ENCODE assay signal across 7 cellular contexts in genomic region chr4:145481164-145481941, GRCh38. TPM values are rescaled to one million over a fixed set of nuclear protein-coding genes. Genes with fewer than 3 reads are reported as not detected.
A peak's percentile ranks its signal among the peaks of the same experiment; 100 is the strongest.
DNase-seq lines count a peak whose midpoint lies in the region; FAIRE-seq and TF ChIP-seq lines count a peak whose summit lies in the region.

SMAD1 (plus strand) TSS chr4:145481853; CDS start chr4:145514614, 32,761 bp downstream.

- H3K36me3 Mint-ChIP-seq in HFFc6 (ENCODE audit: low read depth) = no peaks in the 10 kb centered on the region

- intact Hi-C loops in colonic mucosa (cut with DNase I) = loop anchor here (5.0 kb wide), 1 partner anchor 61 kb away; no protein-coding TSS in a partner anchor

- TF ChIP-seq CTCF in HFFc6 (IDR thresholded peaks at IDR 0.05) (no peak), colonic mucosa (IDR thresholded peaks at IDR 0.05) (no peak)

- H3K27me3 ChIP-seq in colonic mucosa = no peaks in the 10 kb centered on the region

- no peaks in the 10 kb centered on the region; the same call in 1 of the 2 replicates for H3K27me3 Mint-ChIP-seq in HFFc6 (ENCODE audit: insufficient read depth)

- H3K4me1 ChIP-seq in colonic mucosa = no peaks in the 10 kb centered on the region

- peak within 1 kb of the TSS; percentile 92 for H3K27ac ChIP-seq in colonic mucosa

- H3K4me3 ChIP-seq in colonic mucosa = peak within 1 kb of the TSS; percentile 83

- H3K27ac Mint-ChIP-seq in HFFc6 = peak within 1 kb of the TSS; percentile 62

- FAIRE-seq in GM12892 (lab: Jason Lieb, UNC) = peak; percentile 74

- DNase-seq in GM12892 (ENCODE audit: insufficient read length) = peak; percentile 29
- peak; percentile 88 for DNase-seq in HFFc6
- peak; percentile 72 for DNase-seq in NCI-H1092 treated with DMSO at 0.1 percent for 48 hours (lab: John Stamatoyannopoulos, UW)
- peak; percentile 85 for DNase-seq in UCSD-AML1 (lab: John Stamatoyannopoulos, UW; ENCODE audit: unreplicated experiment)
- DNase-seq in colonic mucosa = peak; percentile 77
- DNase-seq in kidney glomerular epithelial cell (lab: John Stamatoyannopoulos, UW) = peak; percentile 75
- DNase-seq in stimulated activated CD4-positive, alpha-beta T cell treated with anti-CD3 and anti-CD28 coated beads, Interleukin-12 subunit alpha, Interleukin-12 subunit beta, amount 100 ng/mL, for 24 hours (ENCODE audit: low read depth in 2 of 2) = peak; percentile 18 to 36

- no peak; the same call in 1 of the 2 replicates for TF ChIP-seq POLR2A in GM12892 (IDR thresholded peaks at IDR 0.05; ENCODE audit: low read depth, low read length)

- H3K36me3 ChIP-seq in colonic mucosa = no peaks in the 10 kb centered on the region

- H3K9ac ChIP-seq in colonic mucosa (ENCODE audit: low read depth in 2 of 2, low read length in 2 of 2) = peak within 1 kb of the TSS; percentile 73 to 98

- H3K9me3 Mint-ChIP-seq in HFFc6 = no peaks in the 10 kb centered on the region

- H3K4me3 Mint-ChIP-seq in HFFc6 = peak within 1 kb of the TSS; percentile 86

- no peaks in the 10 kb centered on the region for H3K9me3 ChIP-seq in colonic mucosa

- H3K4me1 Mint-ChIP-seq in HFFc6 (ENCODE audit: low read depth) = peaks cover 13% of the 10 kb centered on the region

RNA-seq across cellular contexts. Expression of gene SMAD1, which starts in this region (rescaled TPM):
- polyA plus RNA-seq in GM12892 (2012; ENCODE audit: missing spikeins) = 5.0 TPM
- total RNA-seq in HFFc6 (2021; fragmentation: NEBNext Ultra II Directional; extraction: Animal tissue kit (Norgen Biotek cat#: 25700)) = 10 to 100 TPM in 4 of 6 experiments, 1 to 10 TPM in 2; 9.2 to 11.2 (median 10.3) TPM
- 10 to 100 TPM; 40.4 to 47.3 TPM for total RNA-seq in colonic mucosa

Comparison
In these comparisons a context has a peak if more than half of its experiments do, and no peak if none do; other contexts are left out.
1. Peak in every context shown above with its lines: DNase-seq, H3K4me3 ChIP-seq and H3K27ac ChIP-seq.
2. DNase-seq: peak in every context shown above with its lines; median percentile 88 in HFFc6; 85 in UCSD-AML1; 77 in colonic mucosa; 75 in kidney glomerular epithelial cell; 72 in NCI-H1092 treated with DMSO at 0.1 percent for 48 hours; 29 in GM12892; 27 in stimulated activated CD4-positive, alpha-beta T cell treated with anti-CD3 and anti-CD28 coated beads, Interleukin-12 subunit alpha, Interleukin-12 subunit beta, amount 100 ng/mL, for 24 hours.